ENCODE assay signal across 14 cellular contexts in the genomic region with DNA sequence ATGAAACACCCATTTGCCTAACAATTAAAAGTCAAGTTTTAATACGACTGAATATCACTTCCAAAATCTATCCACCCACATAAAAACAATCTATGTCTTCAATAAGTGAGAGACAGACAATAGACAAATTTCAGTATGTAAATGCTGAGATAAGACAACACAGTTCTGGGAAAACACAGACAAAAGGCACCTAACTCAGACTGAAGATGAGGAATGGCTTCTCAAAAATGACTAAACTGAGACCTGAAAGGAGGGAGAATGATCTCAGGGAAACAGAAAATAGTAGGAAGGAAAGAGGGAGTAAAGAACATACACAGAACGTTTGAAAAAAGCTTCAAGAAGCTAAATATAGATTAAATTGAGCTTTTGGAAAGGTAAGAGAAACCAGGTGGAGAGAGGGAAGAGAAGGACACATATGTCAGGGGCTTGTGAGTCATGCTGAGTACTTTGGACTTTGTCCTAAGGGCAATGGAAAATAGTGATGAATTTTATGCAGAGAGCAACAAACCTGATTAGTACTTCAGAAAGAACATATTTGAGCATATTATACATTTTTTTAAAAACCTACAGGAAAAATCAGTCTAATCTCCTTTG. TPM values are rescaled to one million over a fixed set of nuclear protein-coding genes. Genes with fewer than 3 reads are reported as not detected.
DNase-seq lines count a peak whose midpoint lies in the region; ATAC-seq and TF ChIP-seq lines count a peak whose summit lies in the region.
"Had no signal": no experiment of that assay in that cellular context is flagged by ENCODE, and none has a peak within 500 bp of the region (broad histone marks: within the 10 kb centered on the region; RNA-seq: fewer than 3 reads in every experiment).

No MANE protein-coding gene starts in this region.

- peaks cover 2 to 11% of the 10 kb centered on the region in 2 donors for H3K36me3 Mint-ChIP-seq in activated T-cell treated with anti-CD3 and anti-CD28 coated beads, Interleukin-2, amount 50 U/mL, for 72 hours (ENCODE audit: insufficient read depth in 2 of 2)

- intact Hi-C loops in gastrocnemius medialis (cut with DNase I; ENCODE audit: low total_unique reads), result no loop called here
- intact Hi-C loops in left ventricle myocardium inferior (cut with micrococcal nuclease), result no loop called here

- H3K4me3 ChIP-seq in fibroblast of mammary gland (ENCODE audit: control insufficient read depth, low read depth, low read length), result no peak overlapping the region
- no peak overlapping the region for H3K4me3 ChIP-seq in gastrocnemius medialis
- H3K4me3 ChIP-seq in left ventricle myocardium inferior, result no peak overlapping the region
- H3K4me3 ChIP-seq: adrenal gland, tibial nerve had no signal

- H3K27me3 Mint-ChIP-seq in activated T-cell treated with anti-CD3 and anti-CD28 coated beads, Interleukin-2, amount 50 U/mL, for 72 hours (ENCODE audit: low read depth), result no peaks in the 10 kb centered on the region

- peaks cover 41% of the 10 kb centered on the region for H3K4me1 Mint-ChIP-seq in activated T-cell treated with anti-CD3 and anti-CD28 coated beads, Interleukin-2, amount 50 U/mL, for 72 hours (ENCODE audit: low read depth)

- H3K4me1 ChIP-seq in gastrocnemius medialis (peaks cover 9 to 16% of the 10 kb centered on the region in 2 donors), left ventricle myocardium inferior (peaks cover 39% of the 10 kb centered on the region)

- no peak overlapping the region for H3K4me3 Mint-ChIP-seq in activated T-cell treated with anti-CD3 and anti-CD28 coated beads, Interleukin-2, amount 50 U/mL, for 72 hours

- CTCF ChIA-PET in RWPE1 (lab: Yijun Ruan, JAX), result interaction anchor here (0.7 kb wide), 1 partner anchor 11 kb away, joined by 4 read pairs; no protein-coding TSS in a partner anchor

- no peak for TF ChIP-seq POLR2A in gastrocnemius medialis (IDR thresholded peaks at IDR 0.05)

- H3K27me3 ChIP-seq in gastrocnemius medialis (no peaks in the 10 kb centered on the region), left ventricle myocardium inferior (ENCODE audit: low read depth) (no peaks in the 10 kb centered on the region)
- H3K27me3 ChIP-seq: adrenal gland, tibial nerve had no signal

- H3K27ac ChIP-seq in RWPE1 (no peak overlapping the region), gastrocnemius medialis (peak overlapping the region in 2 of 4 donors; percentile 11 to 24), left ventricle myocardium inferior (replicated peaks) (no peak overlapping the region)
- H3K27ac ChIP-seq: tibial nerve had no signal

- DNase-seq in activated T-cell treated with anti-CD3 and anti-CD28 coated beads, Interleukin-2, amount 50 U/mL, for 72 hours, result no peak
- DNase-seq in activated T-cell treated with anti-CD3 and anti-CD28 coated beads, Interleukin-2, amount 50 U/mL, for 1 hour, result no peak
- DNase-seq in RWPE1 (ENCODE audit: low spot score) (peak; percentile 24), fibroblast of mammary gland (ENCODE audit: low read depth) (peak; percentile 9), gastrocnemius medialis (no peak), NCI-H2171 treated with DMSO at 0.1 percent for 48 hours (lab: John Stamatoyannopoulos, UW) (no peak), left ventricle myocardium inferior (no peak)
- DNase-seq: cortex of kidney, DMS 273 treated with DMSO at 0.1 percent for 48 hours, midbrain, NCI-H2081 had no signal

- H3K9me3 Mint-ChIP-seq in activated T-cell treated with anti-CD3 and anti-CD28 coated beads, Interleukin-2, amount 50 U/mL, for 72 hours, result no peaks in the 10 kb centered on the region

- TF ChIP-seq CTCF in RWPE1 (conservative IDR thresholded peaks at IDR 0.05; ENCODE audit: low read depth) (no peak), fibroblast of mammary gland (conservative IDR thresholded peaks at IDR 0.05; ENCODE audit: control insufficient read depth, insufficient read depth, low read depth, low read length) (no peak), gastrocnemius medialis (IDR thresholded peaks at IDR 0.05 in 4 of 5, conservative IDR thresholded peaks at IDR 0.05 in 1 of 5) (no peak), left ventricle myocardium inferior (IDR thresholded peaks at IDR 0.05; ENCODE audit: borderline replicate concordance) (no peak)

- POLR2A ChIA-PET in RWPE1 (lab: Yijun Ruan, JAX; ENCODE audit: low non-redundant PET), result no interaction called here

- peak overlapping the region; percentile 34 for H3K27ac Mint-ChIP-seq in activated T-cell treated with anti-CD3 and anti-CD28 coated beads, Interleukin-2, amount 50 U/mL, for 72 hours

- H3K36me3 ChIP-seq in gastrocnemius medialis (peaks cover 0 to 6% of the 10 kb centered on the region in 2 donors), left ventricle myocardium inferior (peaks cover 22% of the 10 kb centered on the region)
- H3K36me3 ChIP-seq: adrenal gland had no signal

- H3K9me3 ChIP-seq in gastrocnemius medialis, result no peaks in the 10 kb centered on the region
- no peaks in the 10 kb centered on the region for H3K9me3 ChIP-seq in left ventricle myocardium inferior (replicated peaks)
- H3K9me3 ChIP-seq: adrenal gland, tibial nerve had no signal

- no peak for ATAC-seq in activated T-cell treated with anti-CD3 and anti-CD28 coated beads, Interleukin-2, amount 50 U/mL, for 72 hours (replicated peaks in 1 of 2)
- ATAC-seq in gastrocnemius medialis (peak; percentile 70 to 78), GM21381 (IDR thresholded peaks at IDR 0.05; ENCODE audit: unreplicated experiment) (no peak)

- in situ Hi-C loops in gastrocnemius medialis (cut with MboI; ENCODE audit: low sequenced_read_pairs in 4 of 4), result loop anchor here in 1 of 4 donors (25.0 kb wide), 1 partner anchor 782 kb away; the partner anchor contains the start of gene SDHAF4

RNA-seq across cellular contexts. Expression of gene LMBRD1, which starts 16.1 kb away (rescaled TPM):
- total RNA-seq in activated T-cell treated with anti-CD3 and anti-CD28 coated beads, Interleukin-2, amount 50 U/mL, for 72 hours, result 10 to 100 TPM; 24.5 to 24.8 TPM
- total RNA-seq in gastrocnemius medialis, result 10 to 100 TPM; 24.4 to 32.9 (median 28.9) TPM
- total RNA-seq in left ventricle myocardium inferior, result 43.6 TPM

Comparison
In these comparisons a context has a peak if more than half of its experiments do, and no peak if none do; other contexts are left out.
1. ATAC-seq: peak in gastrocnemius medialis (2 of 2); none in activated T-cell treated with anti-CD3 and anti-CD28 coated beads, Interleukin-2, amount 50 U/mL, for 72 hours (0 of 2) and GM21381 (single experiment).
2. DNase-seq: peak in RWPE1 (single experiment) and fibroblast of mammary gland (single experiment); none in activated T-cell treated with anti-CD3 and anti-CD28 coated beads, Interleukin-2, amount 50 U/mL, for 72 hours (0 of 2), activated T-cell treated with anti-CD3 and anti-CD28 coated beads, Interleukin-2, amount 50 U/mL, for 1 hour (single experiment), gastrocnemius medialis (0 of 2), NCI-H2171 treated with DMSO at 0.1 percent for 48 hours (single experiment) and left ventricle myocardium inferior (single experiment).